8 cellular contexts compared by ENCODE assay signal in the genomic region with DNA sequence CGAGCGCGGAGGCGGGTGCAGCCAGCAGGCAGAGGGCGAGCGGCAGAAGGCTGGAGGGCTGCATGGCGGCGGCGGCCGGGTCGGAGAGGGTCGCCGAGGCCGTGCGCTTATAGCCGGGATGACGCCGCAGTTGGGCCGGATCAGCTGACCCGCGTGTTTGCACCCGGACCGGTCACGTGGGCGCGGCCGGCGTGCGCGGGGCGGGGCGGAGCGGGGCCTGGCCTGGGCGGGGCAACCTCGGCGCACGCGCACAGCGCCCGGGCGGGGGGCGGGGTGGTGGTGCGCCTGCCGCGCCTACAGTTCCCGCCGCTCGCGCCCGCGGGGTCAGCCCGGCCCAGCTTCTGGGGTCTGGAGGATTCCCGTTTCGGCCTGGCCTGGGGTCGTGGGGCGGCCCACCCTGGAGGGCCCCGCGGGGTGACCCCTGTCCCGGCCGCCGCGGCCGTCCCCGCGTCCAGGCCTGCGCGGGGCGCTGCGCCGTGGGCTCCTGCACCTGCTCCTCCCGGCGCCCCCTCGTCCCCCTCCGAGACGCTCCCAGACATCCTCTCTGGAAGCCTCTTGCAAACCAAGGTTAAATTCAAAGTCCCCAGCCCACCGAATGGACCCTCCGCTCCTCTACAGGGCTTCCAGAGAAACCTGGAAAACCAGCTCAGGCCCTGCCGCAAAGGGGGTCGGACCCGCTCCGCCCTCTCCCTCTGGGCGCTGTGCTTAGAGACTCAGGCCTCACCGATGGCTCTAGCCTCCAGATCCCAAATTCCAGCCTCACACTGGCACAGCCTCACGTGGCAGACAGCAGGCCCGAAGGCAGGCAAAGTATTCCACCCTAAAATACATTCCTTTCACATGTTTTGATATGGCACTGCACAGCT. TPM values are rescaled to one million over a fixed set of nuclear protein-coding genes. Genes with fewer than 3 reads are reported as not detected.
A peak's percentile ranks its signal among the peaks of the same experiment; 100 is the strongest.
DNase-seq lines count a peak whose midpoint lies in the region; ATAC-seq, FAIRE-seq and TF ChIP-seq lines count a peak whose summit lies in the region.

A gene (minus strand): TSS at position 132 of the 866 bp plus-strand sequence. CDS start 68 bp downstream, at position 64.

- FAIRE-seq in A549 (lab: Jason Lieb, UNC) = no peak

- peaks cover 37% of the 10 kb centered on the region for H3K4me1 ChIP-seq in A549
- peaks cover 0 to 37% (median 16%) of the 10 kb centered on the region in 4 donors for H3K4me1 ChIP-seq in right lobe of liver

- H3K9me3 ChIP-seq in A549 (no peaks in the 10 kb centered on the region), right lobe of liver (no peaks in the 10 kb centered on the region)

- TF ChIP-seq RAD21 in A549 (conservative IDR thresholded peaks at IDR 0.05 in 1 of 2, IDR thresholded peaks at IDR 0.05 in 1 of 2) = peak in 1 of 2 experiments; percentile 12; a peak in 1 of 5 replicates

- POLR2A ChIA-PET in A549 (lab: Yijun Ruan, JAX) = interaction anchor here (0.9 to 1.6 kb wide), 7 partner anchors 9 to 70 kb away, joined by 3 to 13 read pairs (median 4); no protein-coding TSS in a partner anchor

- peak within 1 kb of the TSS; percentile 87 for H3K4me2 ChIP-seq in A549

- peak; percentile 69 to 70 for ATAC-seq in A549
- ATAC-seq in GM18519 (IDR thresholded peaks at IDR 0.05; ENCODE audit: low FRiP score, unreplicated experiment) = peak; percentile 61
- ATAC-seq in HG03045 (IDR thresholded peaks at IDR 0.05; ENCODE audit: unreplicated experiment) = peak; percentile 70
- ATAC-seq in right lobe of liver = peak; percentile 44 to 69 (median 63)

- TF ChIP-seq POLR2A in A549 (IDR thresholded peaks at IDR 0.05; ENCODE audit: low read length) (peak; percentile 35), right lobe of liver (IDR thresholded peaks at IDR 0.05) (peak; percentile 85)

- peak; percentile 84 to 91 for DNase-seq in A549 (ENCODE audit: low read depth in 1 of 2, low spot score in 1 of 2)
- peak; percentile 46 for DNase-seq in NCI-H345 treated with DMSO at 0.1 percent for 48 hours (lab: John Stamatoyannopoulos, UW; ENCODE audit: unreplicated experiment)
- peak; percentile 80 to 84 for DNase-seq in activated CD4-positive, alpha-beta T cell treated with anti-CD3 and anti-CD28 coated beads, Interleukin-2, amount 50 U/mL, for 24 hours (ENCODE audit: low read depth in 1 of 2, low spot score in 1 of 2)
- DNase-seq in dermis blood vessel endothelial cell = peak; percentile 89
- peak; percentile 94 to 95 (median 94) for DNase-seq in right lobe of liver
- DNase-seq in stimulated activated CD4-positive, alpha-beta T cell treated with anti-CD3 and anti-CD28 coated beads, Interleukin-4, amount 100 ng/mL, for 24 hours = peak; percentile 88

- H3K36me3 ChIP-seq in right lobe of liver = peaks cover 0 to 21% (median 7%) of the 10 kb centered on the region in 4 donors

- peak within 1 kb of the TSS; percentile 96 to 97 for H3K27ac ChIP-seq in A549
- peak within 1 kb of the TSS; percentile 82 to 99 (median 97) for H3K27ac ChIP-seq in right lobe of liver

- CTCF ChIA-PET in A549 (lab: Yijun Ruan, JAX) = interaction anchor here (0.8 to 4.0 kb wide), 11 partner anchors 9 to 189 kb away, joined by 3 to 29 read pairs (median 6); a partner anchor contains a TSS

- intact Hi-C loops in right lobe of liver (cut with DNase I) = no loop called here

- H3K4me3 ChIP-seq in A549 (peak within 1 kb of the TSS; percentile 100), right lobe of liver (peak within 1 kb of the TSS; percentile 79 to 98 (median 97))

- TF ChIP-seq EP300 in A549 (IDR thresholded peaks at IDR 0.05) = no peak

- H3K27me3 ChIP-seq in right lobe of liver = no peaks in the 10 kb centered on the region

- 5% methylated on average over 18 of the region's 85 CpGs for WGBS in A549 (ENCODE audit: missing lambda C conversion rate)
- WGBS in right lobe of liver (ENCODE audit: insufficient coverage, low coverage, low lambda C conversion rate, missing lambda C conversion rate) = 5% methylated on average over 24 of the region's 85 CpGs

- 0 out of 3 replicates have a peak, but pooled peaks have one; percentile 20 for TF ChIP-seq CTCF in A549 (IDR thresholded peaks at IDR 0.05)
- TF ChIP-seq CTCF in right lobe of liver (IDR thresholded peaks at IDR 0.05) = peak in 1 of 4 donors; percentile 4

TF ChIP-seq in A549, 52 proteins besides CTCF, POLR2A, EP300 and RAD21:
- peak; percentile 41; the same call in 1 of the 2 replicates for TF ChIP-seq PHF8 (IDR thresholded peaks at IDR 0.05; ENCODE audit: borderline replicate concordance, low read depth)
- no peak for TF ChIP-seq NFE2L2 (conservative IDR thresholded peaks at IDR 0.05; ENCODE audit: low read length)
- no peak for TF ChIP-seq MAFK (IDR thresholded peaks at IDR 0.05; ENCODE audit: partially characterized antibody)
- TF ChIP-seq, protein P1, sequence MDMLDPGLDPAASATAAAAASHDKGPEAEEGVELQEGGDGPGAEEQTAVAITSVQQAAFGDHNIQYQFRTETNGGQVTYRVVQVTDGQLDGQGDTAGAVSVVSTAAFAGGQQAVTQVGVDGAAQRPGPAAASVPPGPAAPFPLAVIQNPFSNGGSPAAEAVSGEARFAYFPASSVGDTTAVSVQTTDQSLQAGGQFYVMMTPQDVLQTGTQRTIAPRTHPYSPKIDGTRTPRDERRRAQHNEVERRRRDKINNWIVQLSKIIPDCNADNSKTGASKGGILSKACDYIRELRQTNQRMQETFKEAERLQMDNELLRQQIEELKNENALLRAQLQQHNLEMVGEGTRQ (IDR thresholded peaks at IDR 0.05) = peak; percentile 94
- TF ChIP-seq HEYL (CRISPR knock-in tag; IDR thresholded peaks at IDR 0.05) = no peak
- TF ChIP-seq TFCP2L1 (CRISPR knock-in tag; IDR thresholded peaks at IDR 0.05) = 0 out of 2 replicates have a peak, but pooled peaks have one; percentile 48
- TF ChIP-seq ZFP36 (IDR thresholded peaks at IDR 0.05; ENCODE audit: borderline replicate concordance, partially characterized antibody) = peak; percentile 71
- TF ChIP-seq GATA3 (IDR thresholded peaks at IDR 0.05; ENCODE audit: borderline replicate concordance) = 0 out of 2 replicates have a peak, but pooled peaks have one; percentile 44
- peak; percentile 33 to 86; a peak in 2 of 5 replicates for TF ChIP-seq JUN (IDR thresholded peaks at IDR 0.05)
- peak; percentile 57 for TF ChIP-seq KDM5A (IDR thresholded peaks at IDR 0.05)
- TF ChIP-seq, protein P2, sequence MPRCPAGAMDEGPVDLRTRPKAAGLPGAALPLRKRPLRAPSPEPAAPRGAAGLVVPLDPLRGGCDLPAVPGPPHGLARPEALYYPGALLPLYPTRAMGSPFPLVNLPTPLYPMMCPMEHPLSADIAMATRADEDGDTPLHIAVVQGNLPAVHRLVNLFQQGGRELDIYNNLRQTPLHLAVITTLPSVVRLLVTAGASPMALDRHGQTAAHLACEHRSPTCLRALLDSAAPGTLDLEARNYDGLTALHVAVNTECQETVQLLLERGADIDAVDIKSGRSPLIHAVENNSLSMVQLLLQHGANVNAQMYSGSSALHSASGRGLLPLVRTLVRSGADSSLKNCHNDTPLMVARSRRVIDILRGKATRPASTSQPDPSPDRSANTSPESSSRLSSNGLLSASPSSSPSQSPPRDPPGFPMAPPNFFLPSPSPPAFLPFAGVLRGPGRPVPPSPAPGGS (IDR thresholded peaks at IDR 0.05) = peak; percentile 78; the same call in 1 of the 3 replicates
- TF ChIP-seq, protein P3, sequence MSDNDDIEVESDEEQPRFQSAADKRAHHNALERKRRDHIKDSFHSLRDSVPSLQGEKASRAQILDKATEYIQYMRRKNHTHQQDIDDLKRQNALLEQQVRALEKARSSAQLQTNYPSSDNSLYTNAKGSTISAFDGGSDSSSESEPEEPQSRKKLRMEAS (IDR thresholded peaks at IDR 0.05) = peak; percentile 57
- no peak for TF ChIP-seq NR3C1 (IDR thresholded peaks at IDR 0.05)

RNA-seq across cellular contexts. Expression of the gene that starts here (rescaled TPM):
- polyA plus RNA-seq in A549 (2011; rRNA removed) (74.0 and 117 TPM in 2 replicates), A549 (2017; fragmentation: RNase III; extraction: RNeasy Plus Mini Kit Qiagen cat#74134 plus additional on column Dnase treatment) (259 to 326 TPM (median 310 TPM) in 3 replicates)
- polyA plus RNA-seq in A549 (2012; cell fraction: cytosol; rRNA removed) = 138 and 190 TPM in 2 replicates
- 412 and 531 TPM in 2 replicates for polyA plus RNA-seq in A549 (2012; cell fraction: nucleus; rRNA removed)
- polyA minus RNA-seq in A549 (2011; rRNA and poly(A)+ RNA removed) = 201 and 253 TPM in 2 replicates
- total RNA-seq in dermis blood vessel endothelial cell (383 and 407 TPM in 2 replicates), right lobe of liver (1,000 to 10,000 TPM in 3 of 6 experiments, 100 to 1,000 TPM in 3; 515 to 1,549 (median 1,009) TPM)

Comparison
In these comparisons a context has a peak if more than half of its experiments do, and no peak if none do; other contexts are left out.
1. Peak in every context shown above with its lines: DNase-seq, ATAC-seq, H3K4me3 ChIP-seq and H3K27ac ChIP-seq.